Comparison of ENCODE assay signal across 19 cellular contexts in the genomic region with DNA sequence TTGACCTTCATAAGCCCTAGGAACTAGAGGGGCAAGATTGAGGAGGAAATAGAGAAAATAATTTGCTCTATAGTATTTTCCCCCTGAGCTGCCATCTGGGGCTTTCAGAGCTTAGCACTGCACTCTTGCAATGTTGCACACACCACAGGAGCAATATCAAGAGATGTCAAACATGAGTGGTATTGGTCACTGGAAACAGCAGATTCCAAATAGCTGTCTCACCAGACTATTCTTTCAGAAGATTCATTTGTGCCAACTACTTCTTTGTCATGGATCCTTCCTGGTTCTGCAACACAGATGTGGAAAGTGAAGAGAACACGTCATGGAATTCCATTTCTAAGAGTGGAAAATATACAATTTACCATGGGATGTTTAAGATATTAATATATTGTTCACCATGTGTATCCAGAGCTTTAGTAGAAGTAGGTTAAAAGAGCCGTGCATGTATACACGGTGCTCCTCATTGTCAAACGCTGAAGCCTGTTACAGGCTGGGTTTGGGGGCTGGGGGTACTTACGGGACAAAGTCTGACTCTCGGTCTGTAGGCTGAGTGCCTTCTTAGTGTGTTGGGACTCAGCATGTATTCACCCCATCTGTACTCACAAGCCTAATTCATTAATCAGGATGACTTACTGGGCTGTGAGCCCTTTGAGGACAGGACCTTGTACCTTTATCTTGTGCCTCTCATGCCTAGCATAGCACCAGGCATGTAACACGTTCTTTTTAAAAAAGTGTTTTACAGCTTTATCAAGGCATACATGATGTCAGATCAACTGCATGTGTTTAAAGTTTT. TPM values are rescaled to one million over a fixed set of nuclear protein-coding genes. Genes with fewer than 3 reads are reported as not detected.
A peak's percentile ranks its signal among the peaks of the same experiment; 100 is the strongest.
DNase-seq lines count a peak whose midpoint lies in the region; ATAC-seq and TF ChIP-seq lines count a peak whose summit lies in the region.
"Had no signal": no experiment of that assay in that cellular context is flagged by ENCODE, and none has a peak within 500 bp of the region (broad histone marks: within the 10 kb centered on the region; RNA-seq: fewer than 3 reads in every experiment).

No MANE protein-coding gene starts in this region.

- no peak overlapping the region for H3K4me3 Mint-ChIP-seq in H9
- H3K4me3 Mint-ChIP-seq: natural killer cell had no signal

- H3K36me3 ChIP-seq in psoas muscle (ENCODE audit: insufficient read depth in 1 of 2, low read depth in 1 of 2) (peaks cover 0 to 7% of the 10 kb centered on the region in 2 donors), upper lobe of right lung (no peaks in the 10 kb centered on the region), WERI-Rb-1 (no peaks in the 10 kb centered on the region)
- H3K36me3 ChIP-seq: BLaER1, colonic mucosa, lower lobe of right lung had no signal

- no peaks in the 10 kb centered on the region for H3K27me3 ChIP-seq in psoas muscle (ENCODE audit: insufficient read depth in 3 of 3, low read length in 2 of 3)
- H3K27me3 ChIP-seq in upper lobe of right lung, result no peaks in the 10 kb centered on the region
- H3K27me3 ChIP-seq in WERI-Rb-1 (ENCODE audit: insufficient read depth, low read depth, severe bottlenecking), result no peaks in the 10 kb centered on the region
- H3K27me3 ChIP-seq in H9 (ENCODE audit: insufficient read depth, low read length), result no peaks in the 10 kb centered on the region
- H3K27me3 ChIP-seq: BLaER1, colonic mucosa had no signal

- H3K9me3 Mint-ChIP-seq in H9, result peaks cover 0 to 3% of the 10 kb centered on the region in 2 experiments; a peak in 1 of 5 replicates
- H3K9me3 Mint-ChIP-seq: natural killer cell had no signal

- no peaks in the 10 kb centered on the region for H3K23me2 ChIP-seq in H9 (ENCODE audit: insufficient read length, low read depth, low read length, poor library complexity, severe bottlenecking)

- DNase-seq in GM04504 (ENCODE audit: low read depth) (peak; percentile 79), RKO (ENCODE audit: low spot score) (peak; percentile 25), cardiac fibroblast (ENCODE audit: low read depth in 2 of 2) (peak; percentile 7 to 59), psoas muscle (no peak), upper lobe of right lung (no peak), WERI-Rb-1 (no peak), H9 (no peak)
- DNase-seq: activated CD4-positive, CD25-positive, alpha-beta regulatory T cell treated with anti-CD3 and anti-CD28 coated beads, Interleukin-2, amount 50 U/mL, for 72 hours; colonic mucosa; DMS153; lower lobe of right lung; natural killer cell; NCI-H2029; NCI-H510A treated with DMSO at 0.1 percent for 48 hours; SIG-M5 had no signal

- no peak overlapping the region for H3K4me2 ChIP-seq in H9 (ENCODE audit: insufficient read depth, insufficient read length, low read length)
- H3K4me2 ChIP-seq: BLaER1, smooth muscle cell had no signal

- no peak overlapping the region for H3K4ac ChIP-seq in H9 (ENCODE audit: low read depth, low read length)

- no peaks in the 10 kb centered on the region for H3K79me2 ChIP-seq in H9 (ENCODE audit: insufficient read depth, low read length)

- no peak overlapping the region for H2BK5ac ChIP-seq in H9 (ENCODE audit: insufficient read length, low read length)

- H3K56ac ChIP-seq in H9 (ENCODE audit: insufficient read length, low read depth, low read length), result no peak overlapping the region

- intact Hi-C loops in psoas muscle (cut with DNase I), result no loop called here
- intact Hi-C loops in upper lobe of right lung (cut with DNase I), result no loop called here

- no peak overlapping the region for H3K27ac Mint-ChIP-seq in H9
- H3K27ac Mint-ChIP-seq: natural killer cell had no signal

- H2BK20ac ChIP-seq in H9 (ENCODE audit: low read depth, low read length, poor library complexity, severe bottlenecking), result no peak overlapping the region

- H3T11ph ChIP-seq in H9 (ENCODE audit: low read length), result no peak overlapping the region

- H4K8ac ChIP-seq in H9 (replicated peaks; ENCODE audit: insufficient read length, low read depth, low read length), result no peak overlapping the region

- H3K9ac ChIP-seq in H9 (ENCODE audit: extremely low read depth, insufficient read length, low read length), result no peak overlapping the region
- H3K9ac ChIP-seq: BLaER1 had no signal

- no peaks in the 10 kb centered on the region for H3K4me1 ChIP-seq in psoas muscle
- no peaks in the 10 kb centered on the region for H3K4me1 ChIP-seq in upper lobe of right lung
- H3K4me1 ChIP-seq in H9 (ENCODE audit: insufficient read depth, low read length), result no peaks in the 10 kb centered on the region
- H3K4me1 ChIP-seq: BLaER1, colonic mucosa, lower lobe of right lung had no signal

- H4K5ac ChIP-seq in H9 (ENCODE audit: insufficient read length, low read depth, low read length), result no peak overlapping the region

- H4K20me1 ChIP-seq in H9 (ENCODE audit: control insufficient read depth, insufficient read depth, insufficient read length), result no peaks in the 10 kb centered on the region
- H4K20me1 ChIP-seq: BLaER1 had no signal

- no peak overlapping the region for H2BK120ac ChIP-seq in H9 (ENCODE audit: low read depth, low read length, poor library complexity, severe bottlenecking)

- H3K14ac ChIP-seq in H9 (ENCODE audit: insufficient read depth, low read length), result no peak overlapping the region

- no peaks in the 10 kb centered on the region for H3K79me1 ChIP-seq in H9 (ENCODE audit: insufficient read depth, low read depth, low read length, poor library complexity, severe bottlenecking)

- H2AFZ ChIP-seq in H9 (ENCODE audit: low read length), result no peak overlapping the region

- H3K27me3 Mint-ChIP-seq in H9 (ENCODE audit: low read depth), result peaks cover 2% of the 10 kb centered on the region; the same call in 1 of the 2 replicates

- TF ChIP-seq CTCF in cardiac fibroblast (IDR thresholded peaks at IDR 0.05; ENCODE audit: low read depth, low read length), result no peak
- no peak for TF ChIP-seq CTCF in psoas muscle (IDR thresholded peaks at IDR 0.05)
- TF ChIP-seq CTCF in upper lobe of right lung (IDR thresholded peaks at IDR 0.05), result no peak
- TF ChIP-seq CTCF in WERI-Rb-1 (IDR thresholded peaks at IDR 0.05; ENCODE audit: low read depth, low read length), result no peak
- no peak for TF ChIP-seq CTCF in H9 (conservative IDR thresholded peaks at IDR 0.05)

- no peak overlapping the region for H3K23ac ChIP-seq in H9 (ENCODE audit: insufficient read length, low read depth, low read length)

- H2AK5ac ChIP-seq in H9 (ENCODE audit: insufficient read length, low read length), result no peak overlapping the region

- H3K27ac ChIP-seq in psoas muscle (no peak overlapping the region), upper lobe of right lung (no peak overlapping the region), WERI-Rb-1 (no peak overlapping the region), H9 (ENCODE audit: insufficient read length, low read depth, low read length) (no peak overlapping the region)
- H3K27ac ChIP-seq: BLaER1, colonic mucosa, lower lobe of right lung had no signal

- H2BK15ac ChIP-seq in H9 (ENCODE audit: low read depth, low read length), result no peak overlapping the region

- ATAC-seq in psoas muscle (peak; percentile 44 to 76 (median 60)), upper lobe of right lung (no peak), GM19455 (IDR thresholded peaks at IDR 0.05; ENCODE audit: unreplicated experiment) (no peak)
- ATAC-seq: HepG2, lower lobe of right lung, natural killer cell had no signal

- no peak overlapping the region for H2BK12ac ChIP-seq in H9 (ENCODE audit: insufficient read length, low read depth, low read length)

- H3K9me3 ChIP-seq in psoas muscle, result no peaks in the 10 kb centered on the region
- H3K9me3 ChIP-seq in upper lobe of right lung, result no peaks in the 10 kb centered on the region
- peaks cover 7% of the 10 kb centered on the region for H3K9me3 ChIP-seq in WERI-Rb-1 (ENCODE audit: severe bottlenecking)
- H3K9me3 ChIP-seq in H9 (ENCODE audit: control insufficient read depth, low read depth, low read length), result no peaks in the 10 kb centered on the region
- H3K9me3 ChIP-seq: BLaER1, colonic mucosa, lower lobe of right lung had no signal

- WGBS in psoas muscle, 3 donors, result 51 to 69% (median 59%) methylated on average over 7 of the region's 7 CpGs
- WGBS in H9 (ENCODE audit: extremely low coverage, insufficient read length, low lambda C conversion rate), result no CpG with 5 or more reads among the region's 7 CpGs

- no peak overlapping the region for H3K18ac ChIP-seq in H9 (ENCODE audit: insufficient read length, low read depth, low read length)

- H3K4me1 Mint-ChIP-seq in H9, result peaks cover 6 to 7% of the 10 kb centered on the region in 2 experiments
- H3K4me1 Mint-ChIP-seq: natural killer cell had no signal

- H3K4me3 ChIP-seq in cardiac fibroblast (replicated peaks in 1 of 2; ENCODE audit: low read depth in 2 of 2, low read length in 2 of 2), result no peak overlapping the region
- no peak overlapping the region for H3K4me3 ChIP-seq in psoas muscle
- no peak overlapping the region for H3K4me3 ChIP-seq in upper lobe of right lung
- H3K4me3 ChIP-seq in WERI-Rb-1 (ENCODE audit: low read depth, low read length), result no peak overlapping the region
- H3K4me3 ChIP-seq: BLaER1, colonic mucosa, lower lobe of right lung, smooth muscle cell had no signal

- H4K91ac ChIP-seq in H9 (ENCODE audit: insufficient read length, low read depth, low read length), result no peak overlapping the region

- H3K36me3 Mint-ChIP-seq in H9 (ENCODE audit: insufficient read depth in 1 of 3, low read depth in 3 of 3), result no peaks in the 10 kb centered on the region
- H3K36me3 Mint-ChIP-seq: natural killer cell had no signal

RNA-seq across cellular contexts. Expression of gene GDNF, which starts 31.4 kb away (rescaled TPM):
- total RNA-seq in psoas muscle (100 to 1,000 TPM in 1 of 4 donors, 10 to 100 TPM in 3; 14.5 to 155 (median 52.9) TPM), upper lobe of right lung (0.23 TPM), H9 (2021) (not detected in 2 replicates)
- 1 to 10 TPM in 2 of 3 donors, under 1 TPM in 1; 0.43 to 7.0 (median 1.9) TPM for polyA plus RNA-seq in psoas muscle
- total RNA-seq: lower lobe of right lung, natural killer cell had no signal

Comparison
In these comparisons a context has a peak if more than half of its experiments do, and no peak if none do; other contexts are left out.
1. DNase-seq: peak in GM04504 (single experiment), RKO (single experiment) and cardiac fibroblast (2 of 2); none in psoas muscle (0 of 2), upper lobe of right lung (single experiment), WERI-Rb-1 (single experiment) and H9 (single experiment).
2. ATAC-seq: peak in psoas muscle (4 of 4); none in upper lobe of right lung (single experiment) and GM19455 (single experiment).
3. RNA of gene GDNF, which starts 31.4 kb away (total RNA-seq): 14.5 to 155 TPM in psoas muscle; 0.23 TPM in upper lobe of right lung (single experiment) and not detected in H9; every median in the first group is over 10 times any median in the second.